8 cellular contexts compared by ENCODE assay signal in the genomic region with DNA sequence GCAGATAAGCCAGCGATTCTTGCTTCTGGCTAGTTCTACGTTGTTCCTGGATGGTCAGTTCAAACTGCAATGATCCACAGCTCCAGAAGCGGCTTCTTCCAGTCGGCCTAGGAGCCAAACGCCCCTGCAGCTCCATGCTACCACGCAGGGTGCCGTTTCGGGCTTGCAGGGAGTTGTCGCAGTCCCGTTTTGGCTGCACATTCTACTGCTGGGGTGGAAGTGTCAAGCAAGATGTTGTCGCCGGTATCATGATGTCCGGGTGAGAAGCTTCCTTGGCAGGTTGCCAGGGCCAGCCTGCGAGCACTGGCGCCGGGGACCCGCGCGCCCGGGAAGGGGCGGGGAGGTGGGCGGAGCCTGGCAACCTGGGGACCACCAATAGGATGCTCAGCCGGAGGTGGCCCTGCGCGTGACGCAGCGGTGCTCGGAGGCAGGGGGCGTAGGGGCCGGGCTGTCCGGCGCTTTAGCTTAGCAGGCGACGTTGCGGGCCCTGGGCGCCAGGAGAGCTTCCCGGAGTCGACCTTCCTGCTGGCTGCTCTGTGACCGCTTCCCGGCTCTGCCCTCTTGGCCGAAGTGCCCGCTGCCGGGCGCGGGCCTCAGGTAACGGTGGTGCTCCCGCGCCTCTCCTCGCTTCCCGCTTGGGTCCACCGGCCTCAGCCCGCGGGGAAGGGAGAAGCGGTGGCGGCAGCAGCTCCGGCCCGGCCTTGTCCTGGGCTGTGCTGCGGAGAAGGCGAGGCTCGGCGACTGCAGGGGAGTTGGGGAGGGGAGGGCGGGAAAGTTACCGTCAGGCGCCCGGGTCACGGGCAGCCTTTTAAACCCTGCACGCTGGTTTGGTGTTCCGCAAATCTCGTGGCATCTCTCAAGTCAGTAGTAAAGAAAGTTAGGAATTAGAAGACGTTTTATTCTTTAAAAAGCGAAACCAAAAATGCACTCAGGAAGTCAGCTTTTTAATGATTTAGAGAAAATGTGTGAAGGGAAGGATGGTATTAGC. TPM values are rescaled to one million over a fixed set of nuclear protein-coding genes. Genes with fewer than 3 reads are reported as not detected.
A peak's percentile ranks its signal among the peaks of the same experiment; 100 is the strongest.
DNase-seq lines count a peak whose midpoint lies in the region; ATAC-seq and TF ChIP-seq lines count a peak whose summit lies in the region.

SOAT1 (plus strand) TSS at position 458 of the 988 bp plus-strand sequence. CDS start 8,888 bp downstream, outside the sequence.

- peak; percentile 8 for TF ChIP-seq CTCF in GM12864 (IDR thresholded peaks at IDR 0.05; ENCODE audit: low read depth, low read length, missing control alignments)
- peak; percentile 45 for TF ChIP-seq CTCF in type B pancreatic cell (conservative IDR thresholded peaks at IDR 0.05)

- H3K36me3 Mint-ChIP-seq in type B pancreatic cell, result no peaks in the 10 kb centered on the region

- peak within 1 kb of the TSS; percentile 81 for H3K27ac Mint-ChIP-seq in type B pancreatic cell

- peak within 1 kb of the TSS; percentile 89 for H3K4me3 Mint-ChIP-seq in type B pancreatic cell

- DNase-seq in GM12864 (ENCODE audit: low read depth) (peak; percentile 64), NCI-H1092 treated with DMSO at 0.1 percent for 48 hours (lab: John Stamatoyannopoulos, UW) (peak; percentile 94), SW 1271 (lab: John Stamatoyannopoulos, UW) (peak; percentile 57 to 84), Right ventricle myocardium superior (peak; percentile 98), pons (ENCODE audit: low spot score) (peak; percentile 90), type B pancreatic cell (ENCODE audit: extremely low spot score, unreplicated experiment) (peak; percentile 95)
- DNase-seq in activated naive CD8-positive, alpha-beta T cell treated with anti-CD3 and anti-CD28 coated beads, Interleukin-2, amount 50 U/mL, for 16 hours (ENCODE audit: low read depth, low spot score), result peak; percentile 86

- no peaks in the 10 kb centered on the region for H3K9me3 Mint-ChIP-seq in type B pancreatic cell

- H3K4me3 ChIP-seq in GM12864 (ENCODE audit: low read depth, low read length), result peak within 1 kb of the TSS; percentile 98

- peaks cover 13% of the 10 kb centered on the region for H3K27me3 Mint-ChIP-seq in type B pancreatic cell

- intact Hi-C loops in Right ventricle myocardium superior (cut with DNase I), result loop anchor here (10.0 kb wide), 1 partner anchor 209 kb away; the partner anchor contains the start of gene TOR3A

- peaks cover 26% of the 10 kb centered on the region for H3K4me1 Mint-ChIP-seq in type B pancreatic cell (ENCODE audit: unreplicated experiment)

- ATAC-seq in HG02588 (IDR thresholded peaks at IDR 0.05; ENCODE audit: unreplicated experiment) (peak; percentile 96), Right ventricle myocardium superior (ENCODE audit: poor library complexity) (peak; percentile 99)

RNA-seq across cellular contexts. Expression of gene SOAT1, which starts in this region (rescaled TPM):
- total RNA-seq in Right ventricle myocardium superior (8.5 TPM), type B pancreatic cell (ENCODE audit: low replicate concordance) (43.7 and 53.1 TPM in 2 replicates)

Comparison
In these comparisons a context has a peak if more than half of its experiments do, and no peak if none do; other contexts are left out.
1. Peak in every context shown above with its lines: DNase-seq, ATAC-seq and H3K4me3 ChIP-seq.